In genomic region chr14:73537244-73538045, GRCh38 we compare ENCODE assay signal across 1 cellular context.
TF ChIP-seq lines count a peak whose summit lies in the region.

No MANE protein-coding gene starts in this region.

TF ChIP-seq in H1, 55 proteins besides CTCF, POLR2A, EP300 and RAD21:
- TF ChIP-seq E2F6 (IDR thresholded peaks at IDR 0.05) (peak; percentile 86), KDM4A (IDR thresholded peaks at IDR 0.05; ENCODE audit: low read depth, low read length, severe bottlenecking) (peak; percentile 49), TBP (IDR thresholded peaks at IDR 0.05; ENCODE audit: low read depth, low read length) (peak; percentile 19; the same call in 1 of the 2 replicates), HDAC2 (IDR thresholded peaks at IDR 0.05; ENCODE audit: borderline replicate concordance in 1 of 2, low read depth in 2 of 2, low read length in 2 of 2) (0 out of 4 replicates have a peak, but pooled peaks of 1 of the 2 experiments have one; percentile 43), SIN3A (conservative IDR thresholded peaks at IDR 0.05 in 1 of 2, IDR thresholded peaks at IDR 0.05 in 1 of 2; ENCODE audit: low read depth in 1 of 2, low read length in 2 of 2) (0 out of 4 replicates have a peak, but pooled peaks of 1 of the 2 experiments have one; percentile 31), MAX (IDR thresholded peaks at IDR 0.05) (peak; percentile 86), TAF1 (IDR thresholded peaks at IDR 0.05; ENCODE audit: low read depth, low read length) (peak; percentile 36; the same call in 1 of the 2 replicates), JUND (IDR thresholded peaks at IDR 0.05; ENCODE audit: low read length) (peak; percentile 68; the same call in 1 of the 2 replicates), ASH2L (IDR thresholded peaks at IDR 0.05; ENCODE audit: low read length) (peak; percentile 67)
